ENCODE assay signal across 1 cellular context in the genomic region with DNA sequence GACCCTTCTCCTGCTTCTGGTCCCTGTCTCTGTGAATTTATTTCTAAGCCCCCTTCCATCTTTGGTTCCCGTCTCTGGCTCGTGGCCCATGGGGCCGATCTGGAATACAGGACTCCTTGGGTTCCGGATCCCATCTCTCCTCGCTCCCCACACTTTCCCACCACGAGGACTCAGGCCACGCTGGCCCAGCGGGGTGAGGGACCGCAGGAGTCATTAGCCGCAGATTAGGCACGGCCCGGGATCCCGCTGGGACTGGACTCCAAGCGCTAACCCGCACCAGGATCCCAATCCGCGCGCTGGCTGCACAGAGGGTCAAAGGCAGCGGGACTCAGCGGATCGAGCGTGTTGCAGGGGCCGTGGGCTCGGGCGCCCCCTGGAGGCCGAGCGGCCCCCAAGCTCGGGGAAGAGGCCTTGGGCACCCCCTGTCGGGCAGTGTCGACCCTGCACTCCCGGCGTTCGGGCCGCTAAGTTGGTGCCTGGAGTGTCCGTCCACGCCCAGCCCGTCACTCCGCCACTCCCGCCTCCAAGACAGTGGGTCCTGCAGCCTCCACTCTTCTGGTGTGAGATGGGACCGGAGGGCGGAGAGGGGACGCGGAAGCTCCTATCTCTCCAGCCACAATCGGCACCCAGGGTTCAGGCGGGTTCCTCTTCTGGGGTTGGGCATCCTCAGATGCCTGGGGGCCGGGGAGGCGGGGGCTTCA.
TF ChIP-seq lines count a peak whose summit lies in the region.

No MANE protein-coding gene starts in this region.

TF ChIP-seq in H1, 55 proteins besides CTCF, POLR2A, EP300 and RAD21:
- TF ChIP-seq CEBPB (IDR thresholded peaks at IDR 0.05; ENCODE audit: low read depth, low read length): no peak; the same call in 1 of the 2 replicates
- TF ChIP-seq SIRT6 (IDR thresholded peaks at IDR 0.05; ENCODE audit: low read length): no peak
- TF ChIP-seq SAP30 (IDR thresholded peaks at IDR 0.05; ENCODE audit: insufficient read depth, insufficient replicate concordance, low read length): no peak
- no peak for TF ChIP-seq KDM5A (IDR thresholded peaks at IDR 0.05; ENCODE audit: low read length)
- no peak for TF ChIP-seq CHD1 (IDR thresholded peaks at IDR 0.05; ENCODE audit: low read depth, low read length)
- TF ChIP-seq SP4 (IDR thresholded peaks at IDR 0.05; ENCODE audit: low read length): no peak
- TF ChIP-seq RBBP5 (IDR thresholded peaks at IDR 0.05; ENCODE audit: borderline replicate concordance, low read depth, low read length): 0 out of 2 replicates have a peak, but pooled peaks have one; percentile 38
- no peak for TF ChIP-seq SP2 (IDR thresholded peaks at IDR 0.05; ENCODE audit: low read length)
- TF ChIP-seq RXRA (IDR thresholded peaks at IDR 0.05; ENCODE audit: insufficient read depth, low read depth, low read length): no peak
- TF ChIP-seq, protein P1, sequence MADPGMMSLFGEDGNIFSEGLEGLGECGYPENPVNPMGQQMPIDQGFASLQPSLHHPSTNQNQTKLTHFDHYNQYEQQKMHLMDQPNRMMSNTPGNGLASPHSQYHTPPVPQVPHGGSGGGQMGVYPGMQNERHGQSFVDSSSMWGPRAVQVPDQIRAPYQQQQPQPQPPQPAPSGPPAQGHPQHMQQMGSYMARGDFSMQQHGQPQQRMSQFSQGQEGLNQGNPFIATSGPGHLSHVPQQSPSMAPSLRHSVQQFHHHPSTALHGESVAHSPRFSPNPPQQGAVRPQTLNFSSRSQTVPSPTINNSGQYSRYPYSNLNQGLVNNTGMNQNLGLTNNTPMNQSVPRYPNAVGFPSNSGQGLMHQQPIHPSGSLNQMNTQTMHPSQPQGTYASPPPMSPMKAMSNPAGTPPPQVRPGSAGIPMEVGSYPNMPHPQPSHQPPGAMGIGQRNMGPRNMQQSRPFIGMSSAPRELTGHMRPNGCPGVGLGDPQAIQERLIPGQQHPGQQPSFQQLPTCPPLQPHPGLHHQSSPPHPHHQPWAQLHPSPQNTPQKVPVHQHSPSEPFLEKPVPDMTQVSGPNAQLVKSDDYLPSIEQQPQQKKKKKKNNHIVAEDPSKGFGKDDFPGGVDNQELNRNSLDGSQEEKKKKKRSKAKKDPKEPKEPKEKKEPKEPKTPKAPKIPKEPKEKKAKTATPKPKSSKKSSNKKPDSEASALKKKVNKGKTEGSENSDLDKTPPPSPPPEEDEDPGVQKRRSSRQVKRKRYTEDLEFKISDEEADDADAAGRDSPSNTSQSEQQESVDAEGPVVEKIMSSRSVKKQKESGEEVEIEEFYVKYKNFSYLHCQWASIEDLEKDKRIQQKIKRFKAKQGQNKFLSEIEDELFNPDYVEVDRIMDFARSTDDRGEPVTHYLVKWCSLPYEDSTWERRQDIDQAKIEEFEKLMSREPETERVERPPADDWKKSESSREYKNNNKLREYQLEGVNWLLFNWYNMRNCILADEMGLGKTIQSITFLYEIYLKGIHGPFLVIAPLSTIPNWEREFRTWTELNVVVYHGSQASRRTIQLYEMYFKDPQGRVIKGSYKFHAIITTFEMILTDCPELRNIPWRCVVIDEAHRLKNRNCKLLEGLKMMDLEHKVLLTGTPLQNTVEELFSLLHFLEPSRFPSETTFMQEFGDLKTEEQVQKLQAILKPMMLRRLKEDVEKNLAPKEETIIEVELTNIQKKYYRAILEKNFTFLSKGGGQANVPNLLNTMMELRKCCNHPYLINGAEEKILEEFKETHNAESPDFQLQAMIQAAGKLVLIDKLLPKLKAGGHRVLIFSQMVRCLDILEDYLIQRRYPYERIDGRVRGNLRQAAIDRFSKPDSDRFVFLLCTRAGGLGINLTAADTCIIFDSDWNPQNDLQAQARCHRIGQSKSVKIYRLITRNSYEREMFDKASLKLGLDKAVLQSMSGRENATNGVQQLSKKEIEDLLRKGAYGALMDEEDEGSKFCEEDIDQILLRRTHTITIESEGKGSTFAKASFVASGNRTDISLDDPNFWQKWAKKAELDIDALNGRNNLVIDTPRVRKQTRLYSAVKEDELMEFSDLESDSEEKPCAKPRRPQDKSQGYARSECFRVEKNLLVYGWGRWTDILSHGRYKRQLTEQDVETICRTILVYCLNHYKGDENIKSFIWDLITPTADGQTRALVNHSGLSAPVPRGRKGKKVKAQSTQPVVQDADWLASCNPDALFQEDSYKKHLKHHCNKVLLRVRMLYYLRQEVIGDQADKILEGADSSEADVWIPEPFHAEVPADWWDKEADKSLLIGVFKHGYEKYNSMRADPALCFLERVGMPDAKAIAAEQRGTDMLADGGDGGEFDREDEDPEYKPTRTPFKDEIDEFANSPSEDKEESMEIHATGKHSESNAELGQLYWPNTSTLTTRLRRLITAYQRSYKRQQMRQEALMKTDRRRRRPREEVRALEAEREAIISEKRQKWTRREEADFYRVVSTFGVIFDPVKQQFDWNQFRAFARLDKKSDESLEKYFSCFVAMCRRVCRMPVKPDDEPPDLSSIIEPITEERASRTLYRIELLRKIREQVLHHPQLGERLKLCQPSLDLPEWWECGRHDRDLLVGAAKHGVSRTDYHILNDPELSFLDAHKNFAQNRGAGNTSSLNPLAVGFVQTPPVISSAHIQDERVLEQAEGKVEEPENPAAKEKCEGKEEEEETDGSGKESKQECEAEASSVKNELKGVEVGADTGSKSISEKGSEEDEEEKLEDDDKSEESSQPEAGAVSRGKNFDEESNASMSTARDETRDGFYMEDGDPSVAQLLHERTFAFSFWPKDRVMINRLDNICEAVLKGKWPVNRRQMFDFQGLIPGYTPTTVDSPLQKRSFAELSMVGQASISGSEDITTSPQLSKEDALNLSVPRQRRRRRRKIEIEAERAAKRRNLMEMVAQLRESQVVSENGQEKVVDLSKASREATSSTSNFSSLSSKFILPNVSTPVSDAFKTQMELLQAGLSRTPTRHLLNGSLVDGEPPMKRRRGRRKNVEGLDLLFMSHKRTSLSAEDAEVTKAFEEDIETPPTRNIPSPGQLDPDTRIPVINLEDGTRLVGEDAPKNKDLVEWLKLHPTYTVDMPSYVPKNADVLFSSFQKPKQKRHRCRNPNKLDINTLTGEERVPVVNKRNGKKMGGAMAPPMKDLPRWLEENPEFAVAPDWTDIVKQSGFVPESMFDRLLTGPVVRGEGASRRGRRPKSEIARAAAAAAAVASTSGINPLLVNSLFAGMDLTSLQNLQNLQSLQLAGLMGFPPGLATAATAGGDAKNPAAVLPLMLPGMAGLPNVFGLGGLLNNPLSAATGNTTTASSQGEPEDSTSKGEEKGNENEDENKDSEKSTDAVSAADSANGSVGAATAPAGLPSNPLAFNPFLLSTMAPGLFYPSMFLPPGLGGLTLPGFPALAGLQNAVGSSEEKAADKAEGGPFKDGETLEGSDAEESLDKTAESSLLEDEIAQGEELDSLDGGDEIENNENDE (IDR thresholded peaks at IDR 0.05; ENCODE audit: insufficient replicate concordance, low read length): no peak
- TF ChIP-seq ATF2 (IDR thresholded peaks at IDR 0.05; ENCODE audit: low read length): no peak
- peak; percentile 50 to 85; a peak in 1 of 4 replicates for TF ChIP-seq HDAC2 (IDR thresholded peaks at IDR 0.05; ENCODE audit: borderline replicate concordance in 1 of 2, low read depth in 2 of 2, low read length in 2 of 2)
- TF ChIP-seq MAX (IDR thresholded peaks at IDR 0.05): peak; percentile 75
- no peak for TF ChIP-seq E2F6 (IDR thresholded peaks at IDR 0.05)
- TF ChIP-seq CBX8 (IDR thresholded peaks at IDR 0.05; ENCODE audit: borderline replicate concordance, low read depth, low read length): no peak
- no peak for TF ChIP-seq CBX5 (IDR thresholded peaks at IDR 0.05; ENCODE audit: low read depth, low read length)
- no peak for TF ChIP-seq TEAD4 (IDR thresholded peaks at IDR 0.05; ENCODE audit: low read depth, low read length)
- TF ChIP-seq SIX5 (IDR thresholded peaks at IDR 0.05; ENCODE audit: low read depth, low read length): no peak
- peak; percentile 77 for TF ChIP-seq JUND (IDR thresholded peaks at IDR 0.05; ENCODE audit: low read length)
- TF ChIP-seq SIN3A (conservative IDR thresholded peaks at IDR 0.05 in 1 of 2, IDR thresholded peaks at IDR 0.05 in 1 of 2; ENCODE audit: low read depth in 1 of 2, low read length in 2 of 2): peak in 1 of 2 experiments; percentile 55; a peak in 1 of 4 replicates
- TF ChIP-seq EZH2 (IDR thresholded peaks at IDR 0.05; ENCODE audit: low read depth, low read length, severe bottlenecking): no peak
- no peak for TF ChIP-seq NRF1 (IDR thresholded peaks at IDR 0.05; ENCODE audit: low read depth, low read length)
- no peak for TF ChIP-seq GTF2F1 (IDR thresholded peaks at IDR 0.05; ENCODE audit: borderline replicate concordance, low read depth, low read length)
- TF ChIP-seq BACH1 (IDR thresholded peaks at IDR 0.05; ENCODE audit: low read length): no peak; the same call in 1 of the 2 replicates
- TF ChIP-seq TBP (IDR thresholded peaks at IDR 0.05; ENCODE audit: low read depth, low read length): peak; percentile 77
- TF ChIP-seq EGR1 (IDR thresholded peaks at IDR 0.05; ENCODE audit: borderline replicate concordance, low read depth, low read length): no peak
- TF ChIP-seq KDM4A (IDR thresholded peaks at IDR 0.05; ENCODE audit: low read depth, low read length, severe bottlenecking): peak; percentile 95
- TF ChIP-seq SUZ12 (IDR thresholded peaks at IDR 0.05; ENCODE audit: low read length): no peak
- no peak for TF ChIP-seq RNF2 (IDR thresholded peaks at IDR 0.05; ENCODE audit: borderline replicate concordance, low read depth, low read length, missing control alignments, poor library complexity, severe bottlenecking)
- TF ChIP-seq, protein P2, sequence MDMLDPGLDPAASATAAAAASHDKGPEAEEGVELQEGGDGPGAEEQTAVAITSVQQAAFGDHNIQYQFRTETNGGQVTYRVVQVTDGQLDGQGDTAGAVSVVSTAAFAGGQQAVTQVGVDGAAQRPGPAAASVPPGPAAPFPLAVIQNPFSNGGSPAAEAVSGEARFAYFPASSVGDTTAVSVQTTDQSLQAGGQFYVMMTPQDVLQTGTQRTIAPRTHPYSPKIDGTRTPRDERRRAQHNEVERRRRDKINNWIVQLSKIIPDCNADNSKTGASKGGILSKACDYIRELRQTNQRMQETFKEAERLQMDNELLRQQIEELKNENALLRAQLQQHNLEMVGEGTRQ (IDR thresholded peaks at IDR 0.05; ENCODE audit: low read length): no peak
- no peak for TF ChIP-seq CTBP2 (IDR thresholded peaks at IDR 0.05; ENCODE audit: borderline replicate concordance, insufficient read depth, insufficient read length, low read length)
- TF ChIP-seq KDM1A (IDR thresholded peaks at IDR 0.05; ENCODE audit: borderline replicate concordance, low read length): peak; percentile 61; the same call in 1 of the 2 replicates
- TF ChIP-seq ZNF274 (IDR thresholded peaks at IDR 0.05; ENCODE audit: borderline replicate concordance, extremely low read depth, low read length): no peak
- no peak; the same call in 1 of the 2 replicates for TF ChIP-seq SRF (IDR thresholded peaks at IDR 0.05; ENCODE audit: low read depth, low read length)
- TF ChIP-seq, protein P3, sequence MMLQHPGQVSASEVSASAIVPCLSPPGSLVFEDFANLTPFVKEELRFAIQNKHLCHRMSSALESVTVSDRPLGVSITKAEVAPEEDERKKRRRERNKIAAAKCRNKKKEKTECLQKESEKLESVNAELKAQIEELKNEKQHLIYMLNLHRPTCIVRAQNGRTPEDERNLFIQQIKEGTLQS (IDR thresholded peaks at IDR 0.05; ENCODE audit: insufficient read depth, low read depth, low read length): peak; percentile 78
- no peak for TF ChIP-seq JUN (IDR thresholded peaks at IDR 0.05; ENCODE audit: low read depth, low read length)
- no peak for TF ChIP-seq MAFK (IDR thresholded peaks at IDR 0.05; ENCODE audit: low read depth, low read length)
- TF ChIP-seq BCL11A (IDR thresholded peaks at IDR 0.05; ENCODE audit: low read depth in 2 of 2, low read length in 2 of 2): no peak
- TF ChIP-seq GABPA (IDR thresholded peaks at IDR 0.05; ENCODE audit: borderline replicate concordance, insufficient read depth, low read length): no peak
- TF ChIP-seq RFX5 (IDR thresholded peaks at IDR 0.05; ENCODE audit: borderline replicate concordance, low read depth, low read length): no peak
- TF ChIP-seq NANOG (IDR thresholded peaks at IDR 0.05; ENCODE audit: insufficient read depth, low read depth, low read length, poor library complexity, severe bottlenecking): peak; percentile 2
- peak; percentile 94 for TF ChIP-seq TAF7 (optimal IDR thresholded peaks at IDR 0.05; ENCODE audit: borderline replicate concordance, low read depth, low read length)
- peak; percentile 46 for TF ChIP-seq CHD2 (IDR thresholded peaks at IDR 0.05; ENCODE audit: low read length)
- peak; percentile 31 for TF ChIP-seq ASH2L (IDR thresholded peaks at IDR 0.05; ENCODE audit: low read length)
- TF ChIP-seq BRCA1 (IDR thresholded peaks at IDR 0.05; ENCODE audit: low read depth, low read length): no peak
- 0 out of 2 replicates have a peak, but pooled peaks have one; percentile 37 for TF ChIP-seq SP1 (IDR thresholded peaks at IDR 0.05; ENCODE audit: low read depth, low read length)
- peak; percentile 42; the same call in 1 of the 2 replicates for TF ChIP-seq TCF12 (IDR thresholded peaks at IDR 0.05; ENCODE audit: low read depth, low read length)
- no peak; the same call in 1 of the 2 replicates for TF ChIP-seq PHF8 (conservative IDR thresholded peaks at IDR 0.05; ENCODE audit: low read depth, low read length)
- TF ChIP-seq FOSL1 (IDR thresholded peaks at IDR 0.05; ENCODE audit: insufficient read depth, low read depth, low read length): no peak
- peak; percentile 58 for TF ChIP-seq CREB1 (IDR thresholded peaks at IDR 0.05)
- no peak for TF ChIP-seq POU5F1 (IDR thresholded peaks at IDR 0.05; ENCODE audit: low read depth, low read length)
- TF ChIP-seq POLR2AphosphoS5 (IDR thresholded peaks at IDR 0.05; ENCODE audit: low read depth, low read length): 0 out of 2 replicates have a peak, but pooled peaks have one; percentile 34
- peak; percentile 75; the same call in 1 of the 2 replicates for TF ChIP-seq YY1 (IDR thresholded peaks at IDR 0.05; ENCODE audit: low read depth, low read length)
- peak; percentile 41; the same call in 1 of the 2 replicates for TF ChIP-seq TAF1 (IDR thresholded peaks at IDR 0.05; ENCODE audit: low read depth, low read length)
- TF ChIP-seq HDAC6 (IDR thresholded peaks at IDR 0.05; ENCODE audit: low read depth, low read length): no peak
